Comparison of ENCODE assay signal across 14 cellular contexts in the genomic region with DNA sequence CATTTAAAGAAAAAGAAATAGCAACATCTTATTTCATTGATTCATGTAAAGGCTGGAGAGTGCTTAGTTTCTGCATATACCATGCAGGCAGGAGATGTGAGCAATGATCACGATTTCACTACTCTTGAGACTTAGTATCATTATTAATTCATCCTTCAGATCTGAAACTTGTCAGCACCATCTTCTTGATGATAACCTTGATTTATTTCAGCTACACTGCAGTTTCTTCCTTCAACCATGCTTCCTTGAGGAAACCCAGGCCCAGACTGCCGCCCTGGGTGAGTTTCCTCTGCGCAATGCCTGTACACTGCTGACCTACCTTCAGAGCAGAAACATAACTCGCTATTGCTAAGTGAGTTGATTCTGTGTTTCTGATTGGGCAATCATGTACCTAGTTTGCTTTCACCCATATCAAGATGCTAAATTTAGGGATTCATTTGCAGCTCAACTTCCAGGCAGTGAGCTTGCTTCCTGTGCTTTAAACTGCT. TPM values are rescaled to one million over a fixed set of nuclear protein-coding genes. Genes with fewer than 3 reads are reported as not detected.
DNase-seq lines count a peak whose midpoint lies in the region; ATAC-seq, FAIRE-seq and TF ChIP-seq lines count a peak whose summit lies in the region.
"Had no signal": no experiment of that assay in that cellular context is flagged by ENCODE, and none has a peak within 500 bp of the region (broad histone marks: within the 10 kb centered on the region; RNA-seq: fewer than 3 reads in every experiment).

No MANE protein-coding gene starts in this region.

- H2AFZ ChIP-seq in astrocyte (ENCODE audit: low read depth, low read length) (no peak overlapping the region), smooth muscle cell (ENCODE audit: low read depth) (no peak overlapping the region)

- H3K36me3 ChIP-seq in astrocyte (ENCODE audit: insufficient read depth, low read length) (no peaks in the 10 kb centered on the region), smooth muscle cell (ENCODE audit: low read depth) (no peaks in the 10 kb centered on the region), Peyer's patch (no peaks in the 10 kb centered on the region)

- TF ChIP-seq POLR2A in Peyer's patch (IDR thresholded peaks at IDR 0.05) (no peak), H54 (IDR thresholded peaks at IDR 0.05; ENCODE audit: low read depth, low read length) (no peak)

- H3K9ac ChIP-seq in astrocyte (ENCODE audit: low read length) (peak overlapping the region; percentile 25), smooth muscle cell (ENCODE audit: low read depth) (no peak overlapping the region)

- no peak for TF ChIP-seq CTCF in astrocyte (IDR thresholded peaks at IDR 0.05; ENCODE audit: insufficient read depth, low read depth, low read length)
- TF ChIP-seq CTCF in smooth muscle cell (IDR thresholded peaks at IDR 0.05; ENCODE audit: borderline replicate concordance, insufficient read depth, poor library complexity, severe bottlenecking): no peak
- no peak for TF ChIP-seq CTCF in Peyer's patch (IDR thresholded peaks at IDR 0.05)

- H3K4me3 Mint-ChIP-seq in astrocyte (ENCODE audit: unreplicated experiment): no peak overlapping the region
- H3K4me3 Mint-ChIP-seq: central memory CD8-positive, alpha-beta T cell had no signal

- H3K79me2 ChIP-seq in astrocyte (ENCODE audit: insufficient read depth, low read length) (no peaks in the 10 kb centered on the region), smooth muscle cell (ENCODE audit: low read depth) (no peaks in the 10 kb centered on the region)

- H4K20me1 ChIP-seq in astrocyte (ENCODE audit: insufficient read depth, low read length): no peaks in the 10 kb centered on the region
- no peaks in the 10 kb centered on the region for H4K20me1 ChIP-seq in smooth muscle cell (ENCODE audit: low read depth)

- FAIRE-seq in astrocyte (lab: Jason Lieb, UNC) (no peak), H54 (lab: Jason Lieb, UNC) (no peak)

- H3K9me3 Mint-ChIP-seq in astrocyte (ENCODE audit: unreplicated experiment): no peaks in the 10 kb centered on the region
- H3K9me3 Mint-ChIP-seq: central memory CD8-positive, alpha-beta T cell had no signal

- H3K4me1 Mint-ChIP-seq in astrocyte (ENCODE audit: low read depth, unreplicated experiment): peaks cover 28% of the 10 kb centered on the region
- H3K4me1 Mint-ChIP-seq: central memory CD8-positive, alpha-beta T cell had no signal

- H3K27me3 ChIP-seq in astrocyte (ENCODE audit: insufficient read depth, low read length): no peaks in the 10 kb centered on the region
- H3K27me3 ChIP-seq in smooth muscle cell (ENCODE audit: low read depth): no peaks in the 10 kb centered on the region
- no peaks in the 10 kb centered on the region for H3K27me3 ChIP-seq in Peyer's patch
- H3K27me3 ChIP-seq: tibial nerve had no signal

- peak overlapping the region; percentile 54 for H3K27ac Mint-ChIP-seq in astrocyte (ENCODE audit: unreplicated experiment)

- H3K36me3 Mint-ChIP-seq in astrocyte (ENCODE audit: low read depth, unreplicated experiment): no peaks in the 10 kb centered on the region

- H3K27ac ChIP-seq in astrocyte (ENCODE audit: low read depth, low read length) (peak overlapping the region; percentile 10), smooth muscle cell (ENCODE audit: low read depth) (peak overlapping the region; percentile 38), Peyer's patch (no peak overlapping the region)
- H3K27ac ChIP-seq: 22Rv1, psoas muscle, tibial nerve had no signal

- DNase-seq in activated CD4-positive, CD25-positive, alpha-beta regulatory T cell treated with anti-CD3 and anti-CD28 coated beads, Interleukin-2, amount 50 U/mL, for 72 hours: no peak
- DNase-seq in astrocyte (ENCODE audit: low read depth): no peak
- DNase-seq in smooth muscle cell (lab: John Stamatoyannopoulos, UW; ENCODE audit: unreplicated experiment): no peak
- no peak for DNase-seq in Peyer's patch
- no peak for DNase-seq in H54 (ENCODE audit: insufficient read length, low spot score)
- no peak for DNase-seq in activated CD4-positive, alpha-beta T cell treated with anti-CD3 and anti-CD28 coated beads for 1 hour
- DNase-seq: activated CD8-positive, alpha-beta memory T cell treated with anti-CD3 and anti-CD28 coated beads, Interleukin-2, amount 50 U/mL, for 4 hours; NCI-H187; psoas muscle had no signal

- no peak overlapping the region for H3K4me3 ChIP-seq in astrocyte (ENCODE audit: insufficient read depth, low read depth, low read length)
- no peak overlapping the region for H3K4me3 ChIP-seq in smooth muscle cell
- no peak overlapping the region for H3K4me3 ChIP-seq in Peyer's patch
- H3K4me3 ChIP-seq: psoas muscle, tibial nerve had no signal

- H3K4me1 ChIP-seq in astrocyte (ENCODE audit: insufficient read depth, low read length) (peaks cover 29% of the 10 kb centered on the region), smooth muscle cell (ENCODE audit: low read depth) (peaks cover 3% of the 10 kb centered on the region), Peyer's patch (no peaks in the 10 kb centered on the region)
- H3K4me1 ChIP-seq: psoas muscle had no signal

- 93% methylated on average over 4 of the region's 4 CpGs for WGBS in smooth muscle cell (ENCODE audit: low lambda C conversion rate)

- H3K9me3 ChIP-seq in astrocyte (ENCODE audit: insufficient read depth, low read depth, low read length) (no peaks in the 10 kb centered on the region), smooth muscle cell (replicated peaks; ENCODE audit: low read depth) (no peaks in the 10 kb centered on the region), Peyer's patch (no peaks in the 10 kb centered on the region)
- H3K9me3 ChIP-seq: psoas muscle, tibial nerve had no signal

- ATAC-seq in activated CD4-positive, CD25-positive, alpha-beta regulatory T cell treated with anti-CD3 and anti-CD28 coated beads, Interleukin-2, amount 50 U/mL, for 24 hours: peak; percentile 49 to 57
- ATAC-seq in HG02610 (IDR thresholded peaks at IDR 0.05; ENCODE audit: unreplicated experiment): peak; percentile 47
- ATAC-seq: psoas muscle had no signal

- H3K27me3 Mint-ChIP-seq in astrocyte (ENCODE audit: low read depth, unreplicated experiment): no peaks in the 10 kb centered on the region

- H3K4me2 ChIP-seq in astrocyte (ENCODE audit: low read length) (peak overlapping the region; percentile 45), smooth muscle cell (peak overlapping the region; percentile 29)

- no peaks in the 10 kb centered on the region for H3F3A ChIP-seq in smooth muscle cell (ENCODE audit: low read depth)

RNA-seq across cellular contexts. Expression of a gene that starts 13.5 kb away (rescaled TPM):
- total RNA-seq in astrocyte (36.4 and 38.4 TPM in 2 replicates), smooth muscle cell (34.3 and 41.4 TPM in 2 replicates), Peyer's patch (10 to 100 TPM; 25.6 to 45.7 (median 37.0) TPM)
- polyA plus RNA-seq in smooth muscle cell: 21.4 and 27.2 TPM in 2 replicates

RNA-seq across cellular contexts. Expression of a gene that starts 30.4 kb away (rescaled TPM):
- total RNA-seq in astrocyte (42.4 and 44.5 TPM in 2 replicates), smooth muscle cell (30.7 and 39.4 TPM in 2 replicates), Peyer's patch (10 to 100 TPM; 15.1 to 57.8 (median 18.4) TPM)
- polyA plus RNA-seq in smooth muscle cell: 45.0 and 46.4 TPM in 2 replicates

Comparison
In these comparisons a context has a peak if more than half of its experiments do, and no peak if none do; other contexts are left out.
1. H3K27ac ChIP-seq: peak in astrocyte (single experiment) and smooth muscle cell (single experiment); none in Peyer's patch (0 of 4).